In the genomic region with DNA sequence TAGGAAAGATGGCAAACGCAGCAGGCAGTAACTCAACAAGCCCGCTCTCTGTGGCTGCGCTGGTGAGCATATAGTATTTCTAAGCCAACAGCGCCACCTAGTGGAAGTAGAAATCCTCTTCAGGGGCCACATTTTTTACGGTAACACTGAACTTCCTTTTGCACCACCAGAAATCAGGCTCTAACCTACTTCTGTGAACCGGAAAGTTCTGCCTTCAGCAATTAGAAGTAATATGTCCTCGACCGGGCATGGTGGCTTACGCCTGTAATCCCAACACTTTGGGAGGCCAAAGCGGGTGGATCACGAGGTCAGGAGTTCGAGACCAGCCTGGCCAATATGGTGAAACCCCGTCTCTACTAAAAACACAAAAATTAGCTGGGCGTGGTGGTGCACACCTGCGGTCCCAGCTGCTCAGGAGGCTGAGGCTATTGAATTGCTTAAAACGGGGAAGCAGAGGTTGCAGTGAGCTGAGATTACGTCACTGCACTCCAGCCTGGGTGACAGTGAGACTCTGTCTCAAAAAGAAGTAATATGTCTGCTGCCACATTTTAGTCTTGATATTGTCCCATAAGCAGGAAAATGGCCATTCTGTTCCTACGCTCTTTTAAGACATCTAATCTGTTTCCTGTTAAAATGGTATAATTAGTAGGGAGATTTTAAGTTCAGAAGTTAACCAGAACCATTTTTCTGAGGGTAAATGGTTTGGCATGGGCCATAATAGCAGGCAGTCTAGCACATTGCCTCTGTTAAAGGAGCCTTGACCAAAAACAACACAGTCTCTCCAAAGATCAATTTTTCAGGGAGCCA, we compare ENCODE assay signal across 9 cellular contexts. TPM values are rescaled to one million over a fixed set of nuclear protein-coding genes. Genes with fewer than 3 reads are reported as not detected.
DNase-seq lines count a peak whose midpoint lies in the region; ATAC-seq and TF ChIP-seq lines count a peak whose summit lies in the region.
"Had no signal": no experiment of that assay in that cellular context is flagged by ENCODE, and none has a peak within 500 bp of the region (broad histone marks: within the 10 kb centered on the region; RNA-seq: fewer than 3 reads in every experiment).

No MANE protein-coding gene starts in this region.

- no peak overlapping the region for H2BK5ac ChIP-seq in neuronal stem cell (ENCODE audit: low read length)

- no peak overlapping the region for H2BK12ac ChIP-seq in neuronal stem cell (ENCODE audit: low read length)

- H3K27me3 ChIP-seq in CD8-positive, alpha-beta memory T cell (ENCODE audit: insufficient read depth, low read length, poor library complexity, severe bottlenecking) = no peaks in the 10 kb centered on the region
- peaks cover 0 to 5% (median 0%) of the 10 kb centered on the region in 3 experiments for H3K27me3 ChIP-seq in neuronal stem cell (ENCODE audit: control insufficient read depth in 3 of 3, insufficient read depth in 3 of 3, low read depth in 1 of 3, low read length in 3 of 3)
- H3K27me3 ChIP-seq in subcutaneous abdominal adipose tissue (ENCODE audit: control insufficient read depth in 5 of 5, insufficient read depth in 4 of 5, low read length in 5 of 5) = peaks cover 0 to 3% (median 0%) of the 10 kb centered on the region in 5 donors

- no peaks in the 10 kb centered on the region for H3K79me1 ChIP-seq in neuronal stem cell (ENCODE audit: low read depth, low read length)

- H3K36me3 Mint-ChIP-seq in CD8-positive, alpha-beta memory T cell = peaks cover 0 to 2% (median 0%) of the 10 kb centered on the region in 3 donors
- no peaks in the 10 kb centered on the region for H3K36me3 Mint-ChIP-seq in activated T-helper 2 cell treated with anti-CD3 and anti-CD28 coated beads, Interferon-gamma antibody, Interleukin-2, Interleukin-4, amounts not matched to agents 10 μg/mL and 5 μg/mL and 100 μg/mL, durations not matched to agents 14 hours and 24 hours and 36 hours (ENCODE audit: low read depth)

- POLR2A ChIA-PET in CD8-positive, alpha-beta memory T cell (lab: Charles Lee) = no interaction called here

- intact Hi-C loops in activated T-helper 2 cell treated with anti-CD3 and anti-CD28 coated beads, Interferon-gamma antibody, Interleukin-2, Interleukin-4, amounts not matched to agents 10 μg/mL and 5 μg/mL and 100 μg/mL, durations not matched to agents 14 hours and 24 hours and 36 hours (cut with micrococcal nuclease) = loop anchor here (1.0 to 10.0 kb wide), 4 partner anchors 51 to 496 kb away; no protein-coding TSS in a partner anchor

- peaks cover 16% of the 10 kb centered on the region for H3K4me1 ChIP-seq in CD8-positive, alpha-beta memory T cell (ENCODE audit: insufficient read depth, low read length)
- H3K4me1 ChIP-seq in neuronal stem cell (ENCODE audit: control insufficient read depth in 2 of 2, insufficient read depth in 1 of 2, low read depth in 1 of 2, low read length in 2 of 2) (peaks cover 0 to 8% of the 10 kb centered on the region in 2 donors), subcutaneous abdominal adipose tissue (ENCODE audit: control insufficient read depth in 5 of 5, insufficient read depth in 5 of 5, low read length in 5 of 5) (peaks cover 0 to 11% (median 5%) of the 10 kb centered on the region in 5 donors)

- DNase-seq in CD8-positive, alpha-beta memory T cell = peak; percentile 54 to 82 (median 77)
- peak; percentile 78 for DNase-seq in LHCN-M2 (ENCODE audit: low read depth)
- DNase-seq in RPMI8226 = peak; percentile 85
- DNase-seq in activated T-helper 2 cell treated with anti-CD3 and anti-CD28 coated beads, Interferon-gamma antibody, Interleukin-2, Interleukin-4, amounts not matched to agents 10 μg/mL and 5 μg/mL and 100 μg/mL, durations not matched to agents 14 hours and 24 hours and 36 hours (ENCODE audit: low spot score) = peak; percentile 68
- DNase-seq in foreskin fibroblast = peak; percentile 64 to 89
- DNase-seq in neuronal stem cell (ENCODE audit: low spot score) = peak; percentile 86

- ATAC-seq in GM21423 (IDR thresholded peaks at IDR 0.05; ENCODE audit: unreplicated experiment) = peak; percentile 65

- peak; percentile 71 for TF ChIP-seq CTCF in foreskin fibroblast (IDR thresholded peaks at IDR 0.05; ENCODE audit: low read depth, low read length)

- H3K36me3 ChIP-seq in CD8-positive, alpha-beta memory T cell (ENCODE audit: insufficient read depth, low read length) = no peaks in the 10 kb centered on the region
- H3K36me3 ChIP-seq in neuronal stem cell (replicated peaks in 1 of 2; ENCODE audit: control insufficient read depth in 2 of 2, insufficient read depth in 2 of 2, low read length in 2 of 2) (no peaks in the 10 kb centered on the region), subcutaneous abdominal adipose tissue (ENCODE audit: control insufficient read depth in 5 of 5, insufficient read depth in 5 of 5, low read length in 5 of 5) (no peaks in the 10 kb centered on the region)

- no CpG with 5 or more reads among the region's 18 CpGs for WGBS in neuronal stem cell (ENCODE audit: extremely low coverage in 2 of 2, insufficient read length in 2 of 2, insufficient replicate concordance in 1 of 2), 2 donors

- H3K9me3 Mint-ChIP-seq in CD8-positive, alpha-beta memory T cell = no peaks in the 10 kb centered on the region
- H3K9me3 Mint-ChIP-seq in activated T-helper 2 cell treated with anti-CD3 and anti-CD28 coated beads, Interferon-gamma antibody, Interleukin-2, Interleukin-4, amounts not matched to agents 10 μg/mL and 5 μg/mL and 100 μg/mL, durations not matched to agents 14 hours and 24 hours and 36 hours = no peaks in the 10 kb centered on the region

- no peaks in the 10 kb centered on the region for H3K9me3 ChIP-seq in CD8-positive, alpha-beta memory T cell (ENCODE audit: low read length)
- H3K9me3 ChIP-seq in neuronal stem cell (replicated peaks in 1 of 2; ENCODE audit: control insufficient read depth in 2 of 2, insufficient read depth in 1 of 2, low read depth in 1 of 2, low read length in 2 of 2) = no peaks in the 10 kb centered on the region
- no peaks in the 10 kb centered on the region for H3K9me3 ChIP-seq in subcutaneous abdominal adipose tissue (ENCODE audit: control insufficient read depth in 5 of 5, low read length in 5 of 5)

- CTCF ChIA-PET in CD8-positive, alpha-beta memory T cell (lab: Charles Lee) = interaction anchor here (0.8 to 2.4 kb wide), 5 partner anchors 9 to 419 kb away, joined by 3 to 7 read pairs (median 3); no protein-coding TSS in a partner anchor

- peak overlapping the region; percentile 70 to 91 (median 79) for H3K4me3 Mint-ChIP-seq in CD8-positive, alpha-beta memory T cell
- H3K4me3 Mint-ChIP-seq in activated T-helper 2 cell treated with anti-CD3 and anti-CD28 coated beads, Interferon-gamma antibody, Interleukin-2, Interleukin-4, amounts not matched to agents 10 μg/mL and 5 μg/mL and 100 μg/mL, durations not matched to agents 14 hours and 24 hours and 36 hours (ENCODE audit: low read depth) = peak overlapping the region; percentile 68

- peak overlapping the region; percentile 79 for H2AFZ ChIP-seq in neuronal stem cell (ENCODE audit: low read length)

- H3K4me3 ChIP-seq in CD8-positive, alpha-beta memory T cell (ENCODE audit: low read length) = peak overlapping the region; percentile 36
- H3K4me3 ChIP-seq in foreskin fibroblast (ENCODE audit: low read depth in 1 of 2, low read length in 2 of 2) (peak overlapping the region in 1 of 2 donors; percentile 30), neuronal stem cell (ENCODE audit: low read length in 2 of 2) (peak overlapping the region in 1 of 2 donors; percentile 12), subcutaneous abdominal adipose tissue (ENCODE audit: low read depth in 1 of 5, low read length in 5 of 5) (peak overlapping the region; percentile 7 to 62 (median 46))

- no peak overlapping the region for H2BK120ac ChIP-seq in neuronal stem cell (ENCODE audit: low read depth, low read length)

- no peak overlapping the region for H2AK5ac ChIP-seq in neuronal stem cell (ENCODE audit: low read depth, low read length)

- H4K8ac ChIP-seq in neuronal stem cell (ENCODE audit: low read depth, low read length) = no peak overlapping the region

- H3K4me1 Mint-ChIP-seq in CD8-positive, alpha-beta memory T cell = peaks cover 24 to 27% (median 24%) of the 10 kb centered on the region in 3 donors
- peaks cover 20% of the 10 kb centered on the region for H3K4me1 Mint-ChIP-seq in activated T-helper 2 cell treated with anti-CD3 and anti-CD28 coated beads, Interferon-gamma antibody, Interleukin-2, Interleukin-4, amounts not matched to agents 10 μg/mL and 5 μg/mL and 100 μg/mL, durations not matched to agents 14 hours and 24 hours and 36 hours (ENCODE audit: low read depth)

- H4K91ac ChIP-seq in neuronal stem cell (ENCODE audit: low read depth, low read length, poor library complexity) = no peak overlapping the region

- no peak overlapping the region for H3K23ac ChIP-seq in neuronal stem cell (ENCODE audit: low read depth, low read length, poor library complexity)

- H3K27me3 Mint-ChIP-seq in CD8-positive, alpha-beta memory T cell = peaks cover 3 to 21% of the 10 kb centered on the region in 2 donors
- H3K27me3 Mint-ChIP-seq in activated T-helper 2 cell treated with anti-CD3 and anti-CD28 coated beads, Interferon-gamma antibody, Interleukin-2, Interleukin-4, amounts not matched to agents 10 μg/mL and 5 μg/mL and 100 μg/mL, durations not matched to agents 14 hours and 24 hours and 36 hours (ENCODE audit: low read depth) = peaks cover 12% of the 10 kb centered on the region

- H3K9ac ChIP-seq in neuronal stem cell (ENCODE audit: low read depth, low read length, poor library complexity) (no peak overlapping the region), subcutaneous abdominal adipose tissue (ENCODE audit: low read length in 5 of 5) (peak overlapping the region in 1 of 5 donors; percentile 6)

- peak overlapping the region; percentile 51 to 98 (median 82) for H3K27ac Mint-ChIP-seq in CD8-positive, alpha-beta memory T cell
- H3K27ac Mint-ChIP-seq in activated T-helper 2 cell treated with anti-CD3 and anti-CD28 coated beads, Interferon-gamma antibody, Interleukin-2, Interleukin-4, amounts not matched to agents 10 μg/mL and 5 μg/mL and 100 μg/mL, durations not matched to agents 14 hours and 24 hours and 36 hours = peak overlapping the region; percentile 13

- no peak overlapping the region for H3K4ac ChIP-seq in neuronal stem cell (ENCODE audit: low read length)

- no peak overlapping the region for H3K18ac ChIP-seq in neuronal stem cell (ENCODE audit: low read length)

- H2BK15ac ChIP-seq in neuronal stem cell (ENCODE audit: low read length) = no peak overlapping the region

- peak overlapping the region; percentile 66 for H3K4me2 ChIP-seq in neuronal stem cell (ENCODE audit: insufficient read depth, low read length, poor library complexity, severe bottlenecking)

- no peak overlapping the region for H3K14ac ChIP-seq in neuronal stem cell (ENCODE audit: low read length)

- H3K27ac ChIP-seq in CD8-positive, alpha-beta memory T cell (ENCODE audit: low read depth, low read length) = no peak overlapping the region
- H3K27ac ChIP-seq in neuronal stem cell (replicated peaks; ENCODE audit: low read length) (no peak overlapping the region), subcutaneous abdominal adipose tissue (ENCODE audit: low read depth, low read length) (peak overlapping the region; percentile 30)

RNA-seq across cellular contexts. Expression of a gene that starts 26.7 kb away (rescaled TPM):
- total RNA-seq in CD8-positive, alpha-beta memory T cell = not detected
- polyA plus RNA-seq in CD8-positive, alpha-beta memory T cell = not detected
- not detected in 2 replicates for total RNA-seq in LHCN-M2 (2014; rRNA removed)
- not detected for polyA plus RNA-seq in LHCN-M2 (2012)
- not detected in 2 replicates for total RNA-seq in activated T-helper 2 cell treated with anti-CD3 and anti-CD28 coated beads, Interferon-gamma antibody, Interleukin-2, Interleukin-4, amounts not matched to agents 10 μg/mL and 5 μg/mL and 100 μg/mL, durations not matched to agents 14 hours and 24 hours and 36 hours
- polyA plus RNA-seq in neuronal stem cell (2013, experiment 1 of 2) = not detected
- not detected for polyA plus RNA-seq in neuronal stem cell (2013, experiment 2 of 2)
- polyA plus RNA-seq: esophagus had no signal

RNA-seq across cellular contexts. Expression of a gene that starts 56.6 kb away (rescaled TPM):
- not detected for total RNA-seq in CD8-positive, alpha-beta memory T cell
- not detected for polyA plus RNA-seq in CD8-positive, alpha-beta memory T cell
- total RNA-seq in LHCN-M2 (2014; rRNA removed) = not detected in 2 replicates
- not detected for polyA plus RNA-seq in LHCN-M2 (2012)
- total RNA-seq in activated T-helper 2 cell treated with anti-CD3 and anti-CD28 coated beads, Interferon-gamma antibody, Interleukin-2, Interleukin-4, amounts not matched to agents 10 μg/mL and 5 μg/mL and 100 μg/mL, durations not matched to agents 14 hours and 24 hours and 36 hours = not detected in 2 replicates
- not detected for polyA plus RNA-seq in neuronal stem cell (2013, experiment 1 of 2)
- not detected for polyA plus RNA-seq in neuronal stem cell (2013, experiment 2 of 2)
